10 cellular contexts compared by ENCODE assay signal in the genomic region with DNA sequence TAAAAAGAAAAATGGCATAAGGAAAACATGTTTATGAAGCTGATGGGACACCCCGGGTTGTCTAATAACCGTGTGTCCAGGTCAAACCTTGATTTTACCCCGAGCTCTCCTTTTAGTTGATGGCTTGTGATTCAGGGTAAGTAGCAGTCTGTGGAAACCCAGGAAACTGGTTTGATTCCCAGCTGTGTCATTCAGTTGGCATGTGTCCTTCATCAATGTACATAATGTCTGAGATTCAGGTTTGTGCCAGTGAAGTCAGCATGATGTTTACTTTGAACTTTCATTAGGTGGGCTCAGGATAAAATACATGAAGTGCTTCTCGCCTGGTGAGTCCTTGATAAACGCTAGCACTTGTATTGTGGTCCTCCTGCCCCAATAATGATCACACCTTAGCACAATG. TPM values are rescaled to one million over a fixed set of nuclear protein-coding genes. Genes with fewer than 3 reads are reported as not detected.
DNase-seq lines count a peak whose midpoint lies in the region; ATAC-seq and TF ChIP-seq lines count a peak whose summit lies in the region.
"Had no signal": no experiment of that assay in that cellular context is flagged by ENCODE, and none has a peak within 500 bp of the region (broad histone marks: within the 10 kb centered on the region; RNA-seq: fewer than 3 reads in every experiment).

No MANE protein-coding gene starts in this region.

- H3K36me3 ChIP-seq in liver (ENCODE audit: control insufficient read depth in 4 of 4, insufficient read depth in 3 of 4, low read depth in 1 of 4, low read length in 3 of 4), result no peaks in the 10 kb centered on the region
- no peaks in the 10 kb centered on the region for H3K36me3 ChIP-seq in thoracic aorta

- DNase-seq in activated T-cell treated with anti-CD3 and anti-CD28 coated beads, Interleukin-2, amount 50 U/mL, for 24 hours, result no peak
- no peak for DNase-seq in activated T-cell treated with anti-CD3 and anti-CD28 coated beads, Interleukin-2, amount 50 U/mL, for 4 hours
- DNase-seq in activated T-helper 1 cell treated with anti-CD3 and anti-CD28 coated beads, Interleukin-12 subunit alpha, Interleukin-12 subunit beta, Interleukin-2, Interleukin-4 antibody, amounts not matched to agents 30 ng/mL and 10 ng/mL and 1 ng/mL, durations not matched to agents 14 hours and 24 hours and 36 hours (ENCODE audit: low spot score), result no peak
- DNase-seq in thoracic aorta (ENCODE audit: low spot score) (no peak), ureter (ENCODE audit: low spot score) (no peak)
- DNase-seq in stimulated activated CD4-positive, alpha-beta T cell treated with anti-CD3 and anti-CD28 coated beads, Interleukin-1b, Interleukin-23, amount 100 ng/mL, for 48 hours, result no peak

- TF ChIP-seq CTCF in liver (IDR thresholded peaks at IDR 0.05; ENCODE audit: low read depth, low read length, missing input control) (no peak), thoracic aorta (IDR thresholded peaks at IDR 0.05) (no peak)

- H3K4me3 ChIP-seq in liver (ENCODE audit: low read depth in 1 of 3, low read length in 3 of 3) (no peak overlapping the region), thoracic aorta (peak overlapping the region; percentile 37)

- no peaks in the 10 kb centered on the region for H3K9me3 Mint-ChIP-seq in activated T-cell treated with anti-CD3 and anti-CD28 coated beads, Interleukin-2, amount 50 U/mL, for 24 hours
- H3K9me3 Mint-ChIP-seq in activated T-cell treated with anti-CD3 and anti-CD28 coated beads, Interleukin-2, amount 50 U/mL, for 4 hours, result no peaks in the 10 kb centered on the region
- no peaks in the 10 kb centered on the region for H3K9me3 Mint-ChIP-seq in activated T-helper 1 cell treated with anti-CD3 and anti-CD28 coated beads, Interleukin-12 subunit alpha, Interleukin-12 subunit beta, Interleukin-2, Interleukin-4 antibody, amounts not matched to agents 30 ng/mL and 10 ng/mL and 1 ng/mL, durations not matched to agents 14 hours and 24 hours and 36 hours
- H3K9me3 Mint-ChIP-seq: activated naive CD8-positive, alpha-beta T cell treated with anti-CD3 and anti-CD28 coated beads, Interleukin-2, amount 10 ng/mL, durations not matched to agents 7 days and 5 days; IgD-negative memory B cell had no signal

- H3K4me1 ChIP-seq in liver (ENCODE audit: control insufficient read depth in 4 of 4, insufficient read depth in 4 of 4, low read length in 3 of 4), result peaks cover 3 to 20% (median 16%) of the 10 kb centered on the region in 4 donors
- H3K4me1 ChIP-seq in thoracic aorta (ENCODE audit: control insufficient read depth in 1 of 2, low read depth in 2 of 2), result peaks cover 4 to 29% of the 10 kb centered on the region in 2 donors

- H3K27me3 ChIP-seq in liver (ENCODE audit: control insufficient read depth in 4 of 4, insufficient read depth in 4 of 4, low read length in 3 of 4) (no peaks in the 10 kb centered on the region), thoracic aorta (replicated peaks; ENCODE audit: insufficient read depth) (no peaks in the 10 kb centered on the region)

- no peak for TF ChIP-seq RAD21 in liver (IDR thresholded peaks at IDR 0.05)

- H3K27ac ChIP-seq in liver (ENCODE audit: low read depth in 1 of 2, low read length in 2 of 2), result peak overlapping the region; percentile 70 to 76
- peak overlapping the region; percentile 48 to 63 for H3K27ac ChIP-seq in thoracic aorta

- intact Hi-C loops in activated T-helper 1 cell treated with anti-CD3 and anti-CD28 coated beads, Interleukin-12 subunit alpha, Interleukin-12 subunit beta, Interleukin-2, Interleukin-4 antibody, amounts not matched to agents 30 ng/mL and 10 ng/mL and 1 ng/mL, durations not matched to agents 14 hours and 24 hours and 36 hours (cut with micrococcal nuclease), result loop anchor here (1.0 to 5.0 kb wide), 5 partner anchors 61 to 443 kb away; a partner anchor contains a TSS

- ATAC-seq in activated T-cell treated with anti-CD3 and anti-CD28 coated beads, Interleukin-2, amount 50 U/mL, for 4 hours, result no peak
- no peak for ATAC-seq in thoracic aorta (ENCODE audit: insufficient number of reproducible peaks, low FRiP score, low read depth)
- ATAC-seq in GM21390 (IDR thresholded peaks at IDR 0.05; ENCODE audit: unreplicated experiment), result no peak

- H3K36me3 Mint-ChIP-seq in activated T-cell treated with anti-CD3 and anti-CD28 coated beads, Interleukin-2, amount 50 U/mL, for 24 hours (ENCODE audit: low read depth), result peaks cover 14% of the 10 kb centered on the region
- H3K36me3 Mint-ChIP-seq in activated T-cell treated with anti-CD3 and anti-CD28 coated beads, Interleukin-2, amount 50 U/mL, for 4 hours (ENCODE audit: insufficient read depth), result peaks cover under 1% of the 10 kb centered on the region
- peaks cover 3% of the 10 kb centered on the region for H3K36me3 Mint-ChIP-seq in activated T-helper 1 cell treated with anti-CD3 and anti-CD28 coated beads, Interleukin-12 subunit alpha, Interleukin-12 subunit beta, Interleukin-2, Interleukin-4 antibody, amounts not matched to agents 30 ng/mL and 10 ng/mL and 1 ng/mL, durations not matched to agents 14 hours and 24 hours and 36 hours (ENCODE audit: low read depth)
- H3K36me3 Mint-ChIP-seq: IgD-negative memory B cell had no signal

- peak overlapping the region; percentile 65 for H3K27ac Mint-ChIP-seq in activated T-cell treated with anti-CD3 and anti-CD28 coated beads, Interleukin-2, amount 50 U/mL, for 24 hours
- peak overlapping the region; percentile 28 for H3K27ac Mint-ChIP-seq in activated T-helper 1 cell treated with anti-CD3 and anti-CD28 coated beads, Interleukin-12 subunit alpha, Interleukin-12 subunit beta, Interleukin-2, Interleukin-4 antibody, amounts not matched to agents 30 ng/mL and 10 ng/mL and 1 ng/mL, durations not matched to agents 14 hours and 24 hours and 36 hours

- H3K4me3 Mint-ChIP-seq in activated T-cell treated with anti-CD3 and anti-CD28 coated beads, Interleukin-2, amount 50 U/mL, for 24 hours, result no peak overlapping the region
- no peak overlapping the region for H3K4me3 Mint-ChIP-seq in activated T-cell treated with anti-CD3 and anti-CD28 coated beads, Interleukin-2, amount 50 U/mL, for 4 hours
- H3K4me3 Mint-ChIP-seq in activated T-helper 1 cell treated with anti-CD3 and anti-CD28 coated beads, Interleukin-12 subunit alpha, Interleukin-12 subunit beta, Interleukin-2, Interleukin-4 antibody, amounts not matched to agents 30 ng/mL and 10 ng/mL and 1 ng/mL, durations not matched to agents 14 hours and 24 hours and 36 hours, result peak overlapping the region; percentile 19
- H3K4me3 Mint-ChIP-seq: activated naive CD8-positive, alpha-beta T cell treated with anti-CD3 and anti-CD28 coated beads, Interleukin-2, amount 10 ng/mL, durations not matched to agents 7 days and 5 days had no signal

- H3K9me3 ChIP-seq in liver (ENCODE audit: control insufficient read depth in 4 of 4, low read length in 3 of 4) (no peaks in the 10 kb centered on the region), thoracic aorta (no peaks in the 10 kb centered on the region)

- H3K4me1 Mint-ChIP-seq in activated T-cell treated with anti-CD3 and anti-CD28 coated beads, Interleukin-2, amount 50 U/mL, for 24 hours (ENCODE audit: low read depth), result peaks cover 26% of the 10 kb centered on the region
- peaks cover 23% of the 10 kb centered on the region for H3K4me1 Mint-ChIP-seq in activated T-cell treated with anti-CD3 and anti-CD28 coated beads, Interleukin-2, amount 50 U/mL, for 4 hours (ENCODE audit: low read depth)
- peaks cover 42% of the 10 kb centered on the region for H3K4me1 Mint-ChIP-seq in activated T-helper 1 cell treated with anti-CD3 and anti-CD28 coated beads, Interleukin-12 subunit alpha, Interleukin-12 subunit beta, Interleukin-2, Interleukin-4 antibody, amounts not matched to agents 30 ng/mL and 10 ng/mL and 1 ng/mL, durations not matched to agents 14 hours and 24 hours and 36 hours (ENCODE audit: low read depth)

- H3K9ac ChIP-seq in liver (ENCODE audit: low read depth in 1 of 2, low read length in 2 of 2), result peak overlapping the region; percentile 16 to 62

- 71% methylated on average over 5 of the region's 5 CpGs for WGBS in liver

- H3K27me3 Mint-ChIP-seq in activated T-cell treated with anti-CD3 and anti-CD28 coated beads, Interleukin-2, amount 50 U/mL, for 24 hours, result no peaks in the 10 kb centered on the region
- no peaks in the 10 kb centered on the region for H3K27me3 Mint-ChIP-seq in activated T-cell treated with anti-CD3 and anti-CD28 coated beads, Interleukin-2, amount 50 U/mL, for 4 hours (ENCODE audit: low read depth)
- no peaks in the 10 kb centered on the region for H3K27me3 Mint-ChIP-seq in activated T-helper 1 cell treated with anti-CD3 and anti-CD28 coated beads, Interleukin-12 subunit alpha, Interleukin-12 subunit beta, Interleukin-2, Interleukin-4 antibody, amounts not matched to agents 30 ng/mL and 10 ng/mL and 1 ng/mL, durations not matched to agents 14 hours and 24 hours and 36 hours (ENCODE audit: insufficient read depth)
- H3K27me3 Mint-ChIP-seq: activated naive CD8-positive, alpha-beta T cell treated with anti-CD3 and anti-CD28 coated beads, Interleukin-2, amount 10 ng/mL, durations not matched to agents 7 days and 5 days; IgD-negative memory B cell had no signal

TF ChIP-seq in liver, 16 proteins besides CTCF, POLR2A, EP300 and RAD21 (continues in another document):
- no peak for TF ChIP-seq FOXA2 (IDR thresholded peaks at IDR 0.05)
- no peak for TF ChIP-seq NR2F2 (IDR thresholded peaks at IDR 0.05)

RNA-seq across cellular contexts. Expression of a gene that starts 4.3 kb away (rescaled TPM):
- 100 to 1,000 TPM; 144 to 163 (median 151) TPM for total RNA-seq in activated T-cell treated with anti-CD3 and anti-CD28 coated beads, Interleukin-2, amount 50 U/mL, for 4 hours
- total RNA-seq in activated T-helper 1 cell treated with anti-CD3 and anti-CD28 coated beads, Interleukin-12 subunit alpha, Interleukin-12 subunit beta, Interleukin-2, Interleukin-4 antibody, amounts not matched to agents 30 ng/mL and 10 ng/mL and 1 ng/mL, durations not matched to agents 14 hours and 24 hours and 36 hours, result 157 and 160 TPM in 2 replicates
- total RNA-seq in liver (100 to 1,000 TPM in 1 of 2 donors, 10 to 100 TPM in 1; 68.4 to 177 TPM), thoracic aorta (100 to 1,000 TPM; 126 to 141 TPM), ureter (133 TPM)
- polyA plus RNA-seq in liver, result 100 to 1,000 TPM in 1 of 2 donors, 10 to 100 TPM in 1; 49.8 to 106 TPM

RNA-seq across cellular contexts. Expression of a gene that starts 33.5 kb away (rescaled TPM):
- 10 to 100 TPM; 62.3 to 74.9 (median 68.6) TPM for total RNA-seq in activated T-cell treated with anti-CD3 and anti-CD28 coated beads, Interleukin-2, amount 50 U/mL, for 4 hours
- 59.4 and 61.6 TPM in 2 replicates for total RNA-seq in activated T-helper 1 cell treated with anti-CD3 and anti-CD28 coated beads, Interleukin-12 subunit alpha, Interleukin-12 subunit beta, Interleukin-2, Interleukin-4 antibody, amounts not matched to agents 30 ng/mL and 10 ng/mL and 1 ng/mL, durations not matched to agents 14 hours and 24 hours and 36 hours
- total RNA-seq in liver (10 to 100 TPM; 13.7 to 18.2 TPM), thoracic aorta (10 to 100 TPM; 12.0 to 23.9 TPM), ureter (32.2 TPM)
- polyA plus RNA-seq in liver, result 10 to 100 TPM; 15.3 to 15.4 TPM
